ENCODE assay signal across 11 cellular contexts in genomic region chr10:36450385-36450784, GRCh38.
DNase-seq lines count a peak whose midpoint lies in the region; ATAC-seq, FAIRE-seq and TF ChIP-seq lines count a peak whose summit lies in the region.
"Had no signal": no experiment of that assay in that cellular context is flagged by ENCODE, and none has a peak within 500 bp of the region (broad histone marks: within the 10 kb centered on the region; RNA-seq: fewer than 3 reads in every experiment).

No MANE protein-coding gene starts in this region.

- peak overlapping the region; percentile 72 for H3K27ac ChIP-seq in HUES48 (ENCODE audit: low read depth, low read length)
- H3K27ac ChIP-seq in endothelial cell of umbilical vein (ENCODE audit: insufficient read depth, low read depth, low read length): no peak overlapping the region
- no peak overlapping the region for H3K27ac ChIP-seq in mesenchymal stem cell (ENCODE audit: low read length, poor library complexity, severe bottlenecking)
- no peak overlapping the region for H3K27ac ChIP-seq in upper lobe of right lung
- H3K27ac ChIP-seq: SJSA1 had no signal

- POLR2A ChIA-PET in endothelial cell of umbilical vein (lab: Charles Lee): no interaction called here
- POLR2A ChIA-PET in naive thymus-derived CD8-positive, alpha-beta T cell (lab: Charles Lee): no interaction called here

- H3K4me3 ChIP-seq in HUES48 (ENCODE audit: low read depth, low read length): no peak overlapping the region
- no peak overlapping the region for H3K4me3 ChIP-seq in endothelial cell of umbilical vein (replicated peaks in 1 of 3; ENCODE audit: insufficient read depth in 1 of 3, low read depth in 1 of 3, low read length in 3 of 3)
- peak overlapping the region in 1 of 2 experiments; percentile 39 for H3K4me3 ChIP-seq in mesenchymal stem cell (ENCODE audit: insufficient read depth in 1 of 2, low read depth in 1 of 2, low read length in 2 of 2)
- H3K4me3 ChIP-seq in upper lobe of right lung: no peak overlapping the region
- H3K4me3 ChIP-seq: SJSA1 had no signal

- dilution Hi-C loops in endothelial cell of umbilical vein (cut with MboI; ENCODE audit: extremely low pct_ligation_motif_present, low sequenced_read_pairs): no loop called here

- H4K20me1 ChIP-seq in endothelial cell of umbilical vein (replicated peaks; ENCODE audit: control insufficient read depth, extremely low read depth, insufficient read depth, low read length): no peaks in the 10 kb centered on the region

- peak; percentile 39 for ATAC-seq in upper lobe of right lung
- no peak for ATAC-seq in naive thymus-derived CD8-positive, alpha-beta T cell
- no peak for ATAC-seq in activated T-cell treated with anti-CD3 and anti-CD28 coated beads, Interleukin-2, amount 50 U/mL, for 72 hours (replicated peaks in 1 of 2)

- peak overlapping the region; percentile 62 to 72 for H3K18ac ChIP-seq in mesenchymal stem cell (ENCODE audit: low read depth in 1 of 2, low read length in 2 of 2)

- CTCF ChIA-PET in endothelial cell of umbilical vein (lab: Charles Lee): interaction anchor here (1.4 kb wide), 1 partner anchor 14 kb away, joined by 4 read pairs; no protein-coding TSS in a partner anchor

- no peak overlapping the region for H3K4me3 Mint-ChIP-seq in naive thymus-derived CD8-positive, alpha-beta T cell
- no peak overlapping the region for H3K4me3 Mint-ChIP-seq in activated T-cell treated with anti-CD3 and anti-CD28 coated beads, Interleukin-2, amount 50 U/mL, for 72 hours
- H3K4me3 Mint-ChIP-seq in activated T-helper 2 cell treated with anti-CD3 and anti-CD28 coated beads, Interferon-gamma antibody, Interleukin-2, Interleukin-4, amounts not matched to agents 10 μg/mL and 5 μg/mL and 100 μg/mL, durations not matched to agents 14 hours and 24 hours and 36 hours (ENCODE audit: low read depth): no peak overlapping the region

- no peak overlapping the region for H4K91ac ChIP-seq in mesenchymal stem cell (ENCODE audit: low read length)

- H3K4me1 Mint-ChIP-seq in naive thymus-derived CD8-positive, alpha-beta T cell: no peaks in the 10 kb centered on the region
- H3K4me1 Mint-ChIP-seq in activated T-cell treated with anti-CD3 and anti-CD28 coated beads, Interleukin-2, amount 50 U/mL, for 72 hours (ENCODE audit: low read depth): no peaks in the 10 kb centered on the region
- no peaks in the 10 kb centered on the region for H3K4me1 Mint-ChIP-seq in activated T-helper 2 cell treated with anti-CD3 and anti-CD28 coated beads, Interferon-gamma antibody, Interleukin-2, Interleukin-4, amounts not matched to agents 10 μg/mL and 5 μg/mL and 100 μg/mL, durations not matched to agents 14 hours and 24 hours and 36 hours (ENCODE audit: low read depth)

- no peak overlapping the region for H2BK5ac ChIP-seq in mesenchymal stem cell (ENCODE audit: low read depth, low read length, poor library complexity, severe bottlenecking)

- H3K9ac ChIP-seq in HUES48 (ENCODE audit: low read depth, low read length): no peak overlapping the region
- H3K9ac ChIP-seq in endothelial cell of umbilical vein (replicated peaks; ENCODE audit: extremely low read depth, insufficient read depth, low read length): no peak overlapping the region
- peak overlapping the region; percentile 20 for H3K9ac ChIP-seq in mesenchymal stem cell (ENCODE audit: low read length)

- H3K23ac ChIP-seq in mesenchymal stem cell (ENCODE audit: low read length in 2 of 2): no peak overlapping the region

- H3K79me2 ChIP-seq in endothelial cell of umbilical vein (ENCODE audit: control insufficient read depth, insufficient read depth, low read length): no peaks in the 10 kb centered on the region

- H3K9me3 Mint-ChIP-seq in naive thymus-derived CD8-positive, alpha-beta T cell: peaks cover 0 to 8% (median 2%) of the 10 kb centered on the region in 9 donors
- no peaks in the 10 kb centered on the region for H3K9me3 Mint-ChIP-seq in activated T-cell treated with anti-CD3 and anti-CD28 coated beads, Interleukin-2, amount 50 U/mL, for 72 hours
- H3K9me3 Mint-ChIP-seq in activated T-helper 2 cell treated with anti-CD3 and anti-CD28 coated beads, Interferon-gamma antibody, Interleukin-2, Interleukin-4, amounts not matched to agents 10 μg/mL and 5 μg/mL and 100 μg/mL, durations not matched to agents 14 hours and 24 hours and 36 hours: peaks cover 27% of the 10 kb centered on the region

- DNase-seq in endothelial cell of umbilical vein (ENCODE audit: low read depth, low spot score): peak; percentile 31
- DNase-seq in mesenchymal stem cell: peak; percentile 64
- no peak for DNase-seq in upper lobe of right lung
- no peak for DNase-seq in naive thymus-derived CD8-positive, alpha-beta T cell
- DNase-seq in activated T-cell treated with anti-CD3 and anti-CD28 coated beads, Interleukin-2, amount 50 U/mL, for 72 hours: no peak
- no peak for DNase-seq in activated T-helper 2 cell treated with anti-CD3 and anti-CD28 coated beads, Interferon-gamma antibody, Interleukin-2, Interleukin-4, amounts not matched to agents 10 μg/mL and 5 μg/mL and 100 μg/mL, durations not matched to agents 14 hours and 24 hours and 36 hours (ENCODE audit: low spot score)
- DNase-seq: activated CD4-positive, CD25-positive, alpha-beta regulatory T cell treated with anti-CD3 and anti-CD28 coated beads, Interleukin-2, amount 50 U/mL, for 72 hours; DND-41; NCI-H226 had no signal

- no peak overlapping the region for H2BK120ac ChIP-seq in mesenchymal stem cell (ENCODE audit: low read depth, low read length)

- BruUV-seq in endothelial cell of umbilical vein (replicated peaks; lab: Mats Ljungman, UMichigan): no TSS peak

- H3K4ac ChIP-seq in mesenchymal stem cell (ENCODE audit: low read depth in 1 of 2, low read length in 2 of 2): peak overlapping the region in 1 of 2 experiments; percentile 19

- no peak for TF ChIP-seq POLR2A in endothelial cell of umbilical vein (IDR thresholded peaks at IDR 0.05; ENCODE audit: low read depth, low read length)

- H3K4me1 ChIP-seq in HUES48 (ENCODE audit: control insufficient read depth, insufficient read depth, low read length) (peaks cover 28% of the 10 kb centered on the region), endothelial cell of umbilical vein (ENCODE audit: control insufficient read depth, extremely low read depth, insufficient read depth, low read length) (peaks cover 11% of the 10 kb centered on the region), mesenchymal stem cell (ENCODE audit: control insufficient read depth, insufficient read depth, low read depth, low read length) (no peaks in the 10 kb centered on the region), upper lobe of right lung (no peaks in the 10 kb centered on the region)
- H3K4me1 ChIP-seq: SJSA1 had no signal

- WGBS in mesenchymal stem cell: 19% methylated on average over 6 of the region's 8 CpGs

- H3K9me1 ChIP-seq in endothelial cell of umbilical vein (replicated peaks; ENCODE audit: control insufficient read depth, extremely low read depth, insufficient read depth, low read length): no peaks in the 10 kb centered on the region

- H2AFZ ChIP-seq in endothelial cell of umbilical vein (ENCODE audit: low read depth, low read length): peak overlapping the region; percentile 33
- no peak overlapping the region for H2AFZ ChIP-seq in mesenchymal stem cell (ENCODE audit: low read depth, low read length)

- H3K9me3 ChIP-seq in HUES48 (ENCODE audit: control insufficient read depth, insufficient read depth, low read length) (peaks cover 10% of the 10 kb centered on the region; the same call in 1 of the 2 replicates), endothelial cell of umbilical vein (replicated peaks; ENCODE audit: control insufficient read depth, insufficient read depth, low read length) (no peaks in the 10 kb centered on the region), mesenchymal stem cell (ENCODE audit: control insufficient read depth, low read length) (no peaks in the 10 kb centered on the region), upper lobe of right lung (no peaks in the 10 kb centered on the region)
- H3K9me3 ChIP-seq: SJSA1 had no signal

- H3K36me3 Mint-ChIP-seq in naive thymus-derived CD8-positive, alpha-beta T cell: no peaks in the 10 kb centered on the region
- H3K36me3 Mint-ChIP-seq in activated T-cell treated with anti-CD3 and anti-CD28 coated beads, Interleukin-2, amount 50 U/mL, for 72 hours (ENCODE audit: insufficient read depth in 2 of 2): no peaks in the 10 kb centered on the region
- H3K36me3 Mint-ChIP-seq in activated T-helper 2 cell treated with anti-CD3 and anti-CD28 coated beads, Interferon-gamma antibody, Interleukin-2, Interleukin-4, amounts not matched to agents 10 μg/mL and 5 μg/mL and 100 μg/mL, durations not matched to agents 14 hours and 24 hours and 36 hours (ENCODE audit: low read depth): no peaks in the 10 kb centered on the region

- no peak overlapping the region for H2AK5ac ChIP-seq in mesenchymal stem cell (ENCODE audit: low read length, severe bottlenecking)

- H2BK15ac ChIP-seq in mesenchymal stem cell (ENCODE audit: low read depth, poor library complexity, severe bottlenecking): no peak overlapping the region

- H3K27me3 ChIP-seq in HUES48 (ENCODE audit: control insufficient read depth, insufficient read depth, low read length): no peaks in the 10 kb centered on the region
- no peaks in the 10 kb centered on the region for H3K27me3 ChIP-seq in endothelial cell of umbilical vein (ENCODE audit: control insufficient read depth in 2 of 2, insufficient read depth in 2 of 2, low read length in 2 of 2)
- H3K27me3 ChIP-seq in mesenchymal stem cell (ENCODE audit: control insufficient read depth in 1 of 2, insufficient read depth in 1 of 2, low read length in 2 of 2): no peaks in the 10 kb centered on the region
- H3K27me3 ChIP-seq in upper lobe of right lung: no peaks in the 10 kb centered on the region
- H3K27me3 ChIP-seq: SJSA1 had no signal

- H3K4me2 ChIP-seq in endothelial cell of umbilical vein (ENCODE audit: insufficient read depth, low read length) (no peak overlapping the region), mesenchymal stem cell (ENCODE audit: low read length, poor library complexity, severe bottlenecking) (no peak overlapping the region)

- no peaks in the 10 kb centered on the region for H3K27me3 Mint-ChIP-seq in naive thymus-derived CD8-positive, alpha-beta T cell
- no peaks in the 10 kb centered on the region for H3K27me3 Mint-ChIP-seq in activated T-cell treated with anti-CD3 and anti-CD28 coated beads, Interleukin-2, amount 50 U/mL, for 72 hours (ENCODE audit: low read depth)
- H3K27me3 Mint-ChIP-seq in activated T-helper 2 cell treated with anti-CD3 and anti-CD28 coated beads, Interferon-gamma antibody, Interleukin-2, Interleukin-4, amounts not matched to agents 10 μg/mL and 5 μg/mL and 100 μg/mL, durations not matched to agents 14 hours and 24 hours and 36 hours (ENCODE audit: low read depth): no peaks in the 10 kb centered on the region

- no peak overlapping the region for H3K14ac ChIP-seq in mesenchymal stem cell (ENCODE audit: low read length in 2 of 2)

- no peak overlapping the region for H3K27ac Mint-ChIP-seq in naive thymus-derived CD8-positive, alpha-beta T cell
- no peak overlapping the region for H3K27ac Mint-ChIP-seq in activated T-cell treated with anti-CD3 and anti-CD28 coated beads, Interleukin-2, amount 50 U/mL, for 72 hours
- H3K27ac Mint-ChIP-seq in activated T-helper 2 cell treated with anti-CD3 and anti-CD28 coated beads, Interferon-gamma antibody, Interleukin-2, Interleukin-4, amounts not matched to agents 10 μg/mL and 5 μg/mL and 100 μg/mL, durations not matched to agents 14 hours and 24 hours and 36 hours: no peak overlapping the region

- no peak overlapping the region for H4K8ac ChIP-seq in mesenchymal stem cell (ENCODE audit: low read length)

- no peaks in the 10 kb centered on the region for H3K79me1 ChIP-seq in mesenchymal stem cell (replicated peaks; ENCODE audit: low read length, poor library complexity, severe bottlenecking)

- TF ChIP-seq CTCF in endothelial cell of umbilical vein (IDR thresholded peaks at IDR 0.05; ENCODE audit: extremely low read depth in 1 of 2, insufficient read depth in 1 of 2, low read depth in 1 of 2, low read length in 2 of 2) (no peak), upper lobe of right lung (IDR thresholded peaks at IDR 0.05) (no peak)

- H3K36me3 ChIP-seq in HUES48 (ENCODE audit: control insufficient read depth, insufficient read depth, low read length) (no peaks in the 10 kb centered on the region), endothelial cell of umbilical vein (ENCODE audit: control insufficient read depth in 2 of 2, extremely low read depth in 1 of 2, insufficient read depth in 2 of 2, low read length in 2 of 2) (no peaks in the 10 kb centered on the region), mesenchymal stem cell (ENCODE audit: control insufficient read depth in 1 of 2, insufficient read depth in 2 of 2, low read depth in 1 of 2, low read length in 2 of 2) (no peaks in the 10 kb centered on the region), upper lobe of right lung (no peaks in the 10 kb centered on the region)
- H3K36me3 ChIP-seq: SJSA1 had no signal

- intact Hi-C loops in endothelial cell of umbilical vein (cut with micrococcal nuclease): no loop called here
- intact Hi-C loops in upper lobe of right lung (cut with DNase I): no loop called here
- intact Hi-C loops in activated T-helper 2 cell treated with anti-CD3 and anti-CD28 coated beads, Interferon-gamma antibody, Interleukin-2, Interleukin-4, amounts not matched to agents 10 μg/mL and 5 μg/mL and 100 μg/mL, durations not matched to agents 14 hours and 24 hours and 36 hours (cut with micrococcal nuclease): no loop called here

- FAIRE-seq in endothelial cell of umbilical vein (lab: Jason Lieb, UNC): no peak

- no peak overlapping the region for H2BK12ac ChIP-seq in mesenchymal stem cell (ENCODE audit: low read length in 2 of 2)

Comparison
In these comparisons a context has a peak if more than half of its experiments do, and no peak if none do; other contexts are left out.
1. DNase-seq: peak in endothelial cell of umbilical vein (single experiment) and mesenchymal stem cell (single experiment); none in upper lobe of right lung (single experiment), naive thymus-derived CD8-positive, alpha-beta T cell (0 of 10), activated T-cell treated with anti-CD3 and anti-CD28 coated beads, Interleukin-2, amount 50 U/mL, for 72 hours (0 of 2) and activated T-helper 2 cell treated with anti-CD3 and anti-CD28 coated beads, Interferon-gamma antibody, Interleukin-2, Interleukin-4, amounts not matched to agents 10 μg/mL and 5 μg/mL and 100 μg/mL, durations not matched to agents 14 hours and 24 hours and 36 hours (single experiment).